In the genomic region with DNA sequence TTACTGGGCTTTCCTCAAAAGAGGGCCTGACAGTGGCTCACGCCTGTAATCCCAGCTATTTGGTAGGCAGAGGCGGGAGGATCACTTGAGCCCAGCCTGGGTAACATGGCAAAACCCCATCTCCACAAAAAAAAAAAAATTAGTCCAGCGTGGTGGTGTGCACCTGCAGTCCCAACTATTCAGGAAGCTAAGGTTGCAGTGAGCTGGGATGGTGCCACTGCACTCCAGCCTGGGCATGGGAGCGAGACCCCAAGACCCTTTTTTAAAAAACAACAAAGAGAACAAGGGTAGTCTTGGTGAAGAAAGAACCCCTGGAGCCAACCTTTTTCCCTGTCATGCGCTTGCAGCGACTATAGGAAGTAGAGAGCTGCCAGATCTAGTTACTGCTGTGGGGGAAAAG, we compare ENCODE assay signal across 22 cellular contexts. TPM values are rescaled to one million over a fixed set of nuclear protein-coding genes. Genes with fewer than 3 reads are reported as not detected.
DNase-seq lines count a peak whose midpoint lies in the region; ATAC-seq and TF ChIP-seq lines count a peak whose summit lies in the region.
"Had no signal": no experiment of that assay in that cellular context is flagged by ENCODE, and none has a peak within 500 bp of the region (broad histone marks: within the 10 kb centered on the region; RNA-seq: fewer than 3 reads in every experiment).

No MANE protein-coding gene starts in this region.

- H3K9me3 Mint-ChIP-seq in stimulated activated naive CD8-positive, alpha-beta T cell treated with anti-CD3 and anti-CD28 coated beads, Interleukin-15, Interleukin-2, amounts not matched to agents 100 ng/mL and 50 ng/mL, for 24 hours, result no peaks in the 10 kb centered on the region
- no peaks in the 10 kb centered on the region for H3K9me3 Mint-ChIP-seq in stimulated activated naive CD8-positive, alpha-beta T cell treated with anti-CD3 and anti-CD28 coated beads, Interleukin-15, amount 100 ng/mL, for 72 hours
- H3K9me3 Mint-ChIP-seq: HFFc6; immature natural killer cell; stimulated activated effector memory CD8-positive, alpha-beta T cell treated with anti-CD3 and anti-CD28 coated beads, Interleukin-12 subunit alpha, Interleukin-12 subunit beta, amount 100 ng/mL, for 72 hours; T-cell had no signal

- H3K4me3 Mint-ChIP-seq in stimulated activated naive CD8-positive, alpha-beta T cell treated with anti-CD3 and anti-CD28 coated beads, Interleukin-15, Interleukin-2, amounts not matched to agents 100 ng/mL and 50 ng/mL, for 24 hours, result peak overlapping the region; percentile 43
- peak overlapping the region in 1 of 2 donors; percentile 55 for H3K4me3 Mint-ChIP-seq in stimulated activated naive CD8-positive, alpha-beta T cell treated with anti-CD3 and anti-CD28 coated beads, Interleukin-15, amount 100 ng/mL, for 72 hours
- H3K4me3 Mint-ChIP-seq: HFFc6; stimulated activated effector memory CD8-positive, alpha-beta T cell treated with anti-CD3 and anti-CD28 coated beads, Interleukin-12 subunit alpha, Interleukin-12 subunit beta, amount 100 ng/mL, for 72 hours had no signal

- H3K4me2 ChIP-seq in OCI-LY7 (ENCODE audit: low read length), result peak overlapping the region; percentile 90

- no peak for ATAC-seq in stimulated activated naive CD8-positive, alpha-beta T cell treated with anti-CD3 and anti-CD28 coated beads, Interleukin-15, amount 100 ng/mL, for 72 hours
- ATAC-seq in gastroesophageal sphincter, result no peak
- ATAC-seq in HG02840 (IDR thresholded peaks at IDR 0.05; ENCODE audit: low FRiP score, unreplicated experiment), result no peak
- ATAC-seq: left lung; stimulated activated effector memory CD8-positive, alpha-beta T cell treated with anti-CD3 and anti-CD28 coated beads, Interleukin-12 subunit alpha, Interleukin-12 subunit beta, amount 100 ng/mL, for 72 hours; T-cell had no signal

- H3K36me3 ChIP-seq in OCI-LY7 (ENCODE audit: insufficient read depth, low read length) (peaks cover 38% of the 10 kb centered on the region), esophagus muscularis mucosa (no peaks in the 10 kb centered on the region), gastroesophageal sphincter (no peaks in the 10 kb centered on the region)
- H3K36me3 ChIP-seq: ascending aorta, left lung had no signal

- no peaks in the 10 kb centered on the region for H3K9me2 ChIP-seq in OCI-LY7 (ENCODE audit: insufficient read depth, low read length)

- H3K27ac ChIP-seq in OCI-LY7 (ENCODE audit: low read depth, low read length, poor library complexity, severe bottlenecking) (no peak overlapping the region), esophagus muscularis mucosa (replicated peaks in 1 of 4) (peak overlapping the region in 3 of 4 donors; percentile 21 to 25 (median 24)), gastroesophageal sphincter (peak overlapping the region in 1 of 4 donors; percentile 38)
- H3K27ac ChIP-seq: ascending aorta, left lung, testis, VCaP had no signal

- no TSS peak for BruUV-seq in OCI-LY7 (replicated peaks; lab: Mats Ljungman, UMichigan)

- peaks cover 53% of the 10 kb centered on the region for H3K79me2 ChIP-seq in OCI-LY7 (ENCODE audit: insufficient read depth, low read depth, low read length)

- no peak for TF ChIP-seq POLR2A in esophagus muscularis mucosa (IDR thresholded peaks at IDR 0.05; ENCODE audit: low read depth)
- no peak for TF ChIP-seq POLR2A in gastroesophageal sphincter (IDR thresholded peaks at IDR 0.05)

- peaks cover 29% of the 10 kb centered on the region for H3K36me3 Mint-ChIP-seq in stimulated activated naive CD8-positive, alpha-beta T cell treated with anti-CD3 and anti-CD28 coated beads, Interleukin-15, Interleukin-2, amounts not matched to agents 100 ng/mL and 50 ng/mL, for 24 hours (ENCODE audit: low read depth)

- peak overlapping the region; percentile 90 for H3K4me3 ChIP-seq in OCI-LY7 (ENCODE audit: low read depth, low read length, poor library complexity, severe bottlenecking)
- H3K4me3 ChIP-seq in esophagus muscularis mucosa, result no peak overlapping the region
- H3K4me3 ChIP-seq in gastroesophageal sphincter, result no peak overlapping the region
- H3K4me3 ChIP-seq: ascending aorta, left lung, testis had no signal

- peaks cover 17% of the 10 kb centered on the region for H4K20me1 ChIP-seq in OCI-LY7 (ENCODE audit: insufficient read depth, low read length)

- TF ChIP-seq EP300 in esophagus muscularis mucosa (IDR thresholded peaks at IDR 0.05) (no peak), gastroesophageal sphincter (IDR thresholded peaks at IDR 0.05) (no peak)

- no peaks in the 10 kb centered on the region for H3K27me3 Mint-ChIP-seq in stimulated activated naive CD8-positive, alpha-beta T cell treated with anti-CD3 and anti-CD28 coated beads, Interleukin-15, Interleukin-2, amounts not matched to agents 100 ng/mL and 50 ng/mL, for 24 hours
- H3K27me3 Mint-ChIP-seq in stimulated activated naive CD8-positive, alpha-beta T cell treated with anti-CD3 and anti-CD28 coated beads, Interleukin-15, amount 100 ng/mL, for 72 hours, result no peaks in the 10 kb centered on the region
- H3K27me3 Mint-ChIP-seq: T-cell had no signal

- intact Hi-C loops in OCI-LY7 (cut with micrococcal nuclease; ENCODE audit: unreplicated experiment), result loop anchor here (5.0 to 10.0 kb wide), 2 partner anchors 178 to 1445 kb away; a partner anchor contains a TSS
- intact Hi-C loops in esophagus muscularis mucosa (cut with DNase I), result loop anchor here (5.0 kb wide), 2 partner anchors 52 to 137 kb away; a partner anchor contains a TSS

- no peak overlapping the region for H2AFZ ChIP-seq in OCI-LY7 (ENCODE audit: low read length)

- no peak overlapping the region for H3K27ac Mint-ChIP-seq in stimulated activated naive CD8-positive, alpha-beta T cell treated with anti-CD3 and anti-CD28 coated beads, Interleukin-15, Interleukin-2, amounts not matched to agents 100 ng/mL and 50 ng/mL, for 24 hours
- no peak overlapping the region for H3K27ac Mint-ChIP-seq in stimulated activated naive CD8-positive, alpha-beta T cell treated with anti-CD3 and anti-CD28 coated beads, Interleukin-15, amount 100 ng/mL, for 72 hours
- H3K27ac Mint-ChIP-seq: HFFc6; immature natural killer cell; stimulated activated effector memory CD8-positive, alpha-beta T cell treated with anti-CD3 and anti-CD28 coated beads, Interleukin-12 subunit alpha, Interleukin-12 subunit beta, amount 100 ng/mL, for 72 hours had no signal

- H3K27me3 ChIP-seq in esophagus muscularis mucosa (no peaks in the 10 kb centered on the region), gastroesophageal sphincter (no peaks in the 10 kb centered on the region)
- H3K27me3 ChIP-seq: ascending aorta, left lung, testis had no signal

- DNase-seq in stimulated activated naive CD8-positive, alpha-beta T cell treated with anti-CD3 and anti-CD28 coated beads, Interleukin-15, amount 100 ng/mL, for 72 hours, result no peak
- DNase-seq in OCI-LY7 (ENCODE audit: low spot score), result no peak
- no peak for DNase-seq in esophagus muscularis mucosa (ENCODE audit: extremely low spot score)
- DNase-seq in SIG-M5 (lab: John Stamatoyannopoulos, UW), result no peak
- DNase-seq: activated naive CD4-positive, alpha-beta T cell treated with anti-CD3 and anti-CD28 coated beads, Interleukin-2, amount 50 U/mL, for 16 hours; activated T-cell treated with anti-CD3 and anti-CD28 coated beads for 4 hours; HFFc6; immature natural killer cell; left lung; NCI-H187; NCI-H774; SHP77; small intestine; stimulated activated CD4-positive, alpha-beta T cell treated with anti-CD3 and anti-CD28 coated beads, Interleukin-2, amount 100 ng/mL, for 24 hours; T-cell; testis had no signal

- POLR2A ChIA-PET in OCI-LY7 (lab: Charles Lee), result interaction anchor here (0.6 to 7.2 kb wide), 10 partner anchors 47 to 144 kb away, joined by 3 to 78 read pairs (median 4); a partner anchor contains a TSS

- TF ChIP-seq CTCF in OCI-LY7 (conservative IDR thresholded peaks at IDR 0.05; ENCODE audit: low read length) (no peak), esophagus muscularis mucosa (IDR thresholded peaks at IDR 0.05) (no peak), gastroesophageal sphincter (IDR thresholded peaks at IDR 0.05) (no peak)

- peaks cover 32% of the 10 kb centered on the region for H3K4me1 ChIP-seq in OCI-LY7 (ENCODE audit: insufficient read depth, low read length, poor library complexity, severe bottlenecking)
- peaks cover 3 to 15% (median 14%) of the 10 kb centered on the region in 4 donors for H3K4me1 ChIP-seq in esophagus muscularis mucosa
- peaks cover 0 to 28% (median 0%) of the 10 kb centered on the region in 3 donors for H3K4me1 ChIP-seq in gastroesophageal sphincter
- H3K4me1 ChIP-seq: ascending aorta, testis had no signal

- CTCF ChIA-PET in OCI-LY7 (lab: Charles Lee; ENCODE audit: unreplicated experiment), result no interaction called here

- no peaks in the 10 kb centered on the region for H3K9me3 ChIP-seq in OCI-LY7 (ENCODE audit: low read length)
- no peaks in the 10 kb centered on the region for H3K9me3 ChIP-seq in esophagus muscularis mucosa
- H3K9me3 ChIP-seq in gastroesophageal sphincter, result no peaks in the 10 kb centered on the region
- H3K9me3 ChIP-seq: ascending aorta, left lung, testis had no signal

- 93% methylated on average over 6 of the region's 6 CpGs for WGBS in esophagus muscularis mucosa
- WGBS in gastroesophageal sphincter (ENCODE audit: low coverage in 1 of 2), 2 donors, result 89 to 91% methylated on average over 4 to 5 of the region's 6 CpGs

- peaks cover 28% of the 10 kb centered on the region for H3K4me1 Mint-ChIP-seq in stimulated activated naive CD8-positive, alpha-beta T cell treated with anti-CD3 and anti-CD28 coated beads, Interleukin-15, Interleukin-2, amounts not matched to agents 100 ng/mL and 50 ng/mL, for 24 hours (ENCODE audit: low read depth)
- H3K4me1 Mint-ChIP-seq in stimulated activated naive CD8-positive, alpha-beta T cell treated with anti-CD3 and anti-CD28 coated beads, Interleukin-15, amount 100 ng/mL, for 72 hours, result peaks cover 47% of the 10 kb centered on the region

RNA-seq across cellular contexts. Expression of a gene that starts 2.9 kb away (rescaled TPM):
- total RNA-seq in OCI-LY7 (2014; rRNA removed; shearing (Covaris generic)), result 16.2 and 19.8 TPM in 2 replicates
- total RNA-seq in OCI-LY7 (2022) (39.8 and 41.3 TPM in 2 replicates), esophagus muscularis mucosa (1 to 10 TPM; 4.0 to 6.2 (median 5.5) TPM), gastroesophageal sphincter (1 to 10 TPM; 2.6 to 8.2 (median 3.9) TPM)
